ENCODE assay signal across 24 cellular contexts in genomic region chrX:93591398-93591797, GRCh38.
DNase-seq lines count a peak whose midpoint lies in the region; ATAC-seq and TF ChIP-seq lines count a peak whose summit lies in the region.
"Had no signal": no experiment of that assay in that cellular context is flagged by ENCODE, and none has a peak within 500 bp of the region (broad histone marks: within the 10 kb centered on the region; RNA-seq: fewer than 3 reads in every experiment).

No MANE protein-coding gene starts in this region.

- intact Hi-C loops in MCF 10A (cut with micrococcal nuclease) (no loop called here), breast epithelium (cut with DNase I; ENCODE audit: low total_unique reads) (no loop called here)

- H3K9me3 ChIP-seq in breast epithelium (no peaks in the 10 kb centered on the region), neural cell (ENCODE audit: low read length) (no peaks in the 10 kb centered on the region)
- H3K9me3 ChIP-seq: BLaER1 treated with 17β-estradiol and CSF1 and Interleukin-3, amounts not matched to agents 10 nM and 100 nM; MG63; neutrophil; tibial artery had no signal

- TF ChIP-seq CTCF in MCF 10A (IDR thresholded peaks at IDR 0.05; ENCODE audit: unreplicated experiment) (peak; percentile 12), breast epithelium (IDR thresholded peaks at IDR 0.05) (no peak), neural cell (IDR thresholded peaks at IDR 0.05; ENCODE audit: poor library complexity, severe bottlenecking) (no peak)

- CTCF ChIA-PET in MCF 10A (lab: Yijun Ruan, JAX) = interaction anchor here (1.0 kb wide), 1 partner anchor 20 kb away, joined by 4 read pairs; no protein-coding TSS in a partner anchor

- POLR2A ChIA-PET in MCF 10A (lab: Yijun Ruan, JAX) = no interaction called here

- no peak overlapping the region for H3K4me2 ChIP-seq in neural cell (ENCODE audit: low read length)
- H3K4me2 ChIP-seq: BLaER1 treated with 17β-estradiol and CSF1 and Interleukin-3, amounts not matched to agents 10 nM and 100 nM; smooth muscle cell had no signal

- no peaks in the 10 kb centered on the region for H3K79me2 ChIP-seq in neural cell (replicated peaks; ENCODE audit: insufficient read depth, low read length)

- TF ChIP-seq RAD21 in neural cell (conservative IDR thresholded peaks at IDR 0.05) = peak; percentile 29

- H3K4me1 Mint-ChIP-seq in MCF 10A (ENCODE audit: insufficient read depth, unreplicated experiment) = no peaks in the 10 kb centered on the region
- no peaks in the 10 kb centered on the region for H3K4me1 Mint-ChIP-seq in activated T-cell treated with anti-CD3 and anti-CD28 coated beads, Interleukin-2, amount 50 U/mL, for 72 hours (ENCODE audit: low read depth)
- H3K4me1 Mint-ChIP-seq: activated naive CD4-positive, alpha-beta T cell treated with anti-CD3 and anti-CD28 coated beads, Interleukin-2, amount 50 U/mL, for 24 hours; IgD-negative memory B cell; T-cell had no signal

- H3K4me1 ChIP-seq in breast epithelium = no peaks in the 10 kb centered on the region
- H3K4me1 ChIP-seq: BLaER1 treated with 17β-estradiol and CSF1 and Interleukin-3, amounts not matched to agents 10 nM and 100 nM; tibial artery had no signal

- H3K27me3 ChIP-seq in breast epithelium (peaks cover 0 to 7% of the 10 kb centered on the region in 2 donors), neural cell (ENCODE audit: insufficient read depth, low read depth, low read length) (no peaks in the 10 kb centered on the region)
- H3K27me3 ChIP-seq: MG63, neutrophil, tibial artery had no signal

- no peak overlapping the region for H2AFZ ChIP-seq in neural cell (ENCODE audit: low read depth, low read length)

- H3F3A ChIP-seq in neural cell (ENCODE audit: insufficient read depth, low read length, poor library complexity, severe bottlenecking) = no peaks in the 10 kb centered on the region

- in situ Hi-C loops in KBM-7 (cut with MboI; ENCODE audit: low pct_unique_long_range_greater_than_20kb, low sequenced_read_pairs) = no loop called here

- no peaks in the 10 kb centered on the region for H4K20me1 ChIP-seq in neural cell (ENCODE audit: insufficient read depth)

- H3K9me2 ChIP-seq in neural cell (ENCODE audit: insufficient read depth, low read length) = no peaks in the 10 kb centered on the region

- no peak overlapping the region for H3K9ac ChIP-seq in neural cell (ENCODE audit: low read length)
- H3K9ac ChIP-seq: BLaER1 treated with 17β-estradiol and CSF1 and Interleukin-3, amounts not matched to agents 10 nM and 100 nM had no signal

- no peak overlapping the region for H3K4me3 Mint-ChIP-seq in MCF 10A (ENCODE audit: unreplicated experiment)
- H3K4me3 Mint-ChIP-seq in activated T-cell treated with anti-CD3 and anti-CD28 coated beads, Interleukin-2, amount 50 U/mL, for 72 hours = no peak overlapping the region
- H3K4me3 Mint-ChIP-seq: activated naive CD4-positive, alpha-beta T cell treated with anti-CD3 and anti-CD28 coated beads, Interleukin-2, amount 50 U/mL, for 24 hours; activated T-helper 1 cell treated with anti-CD3 and anti-CD28 coated beads, Interleukin-12 subunit alpha, Interleukin-12 subunit beta, Interleukin-2, Interleukin-4 antibody, amounts not matched to agents 30 ng/mL and 10 ng/mL and 1 ng/mL, durations not matched to agents 14 hours and 24 hours and 36 hours; IgD-negative memory B cell; T-cell had no signal

- DNase-seq in MCF 10A (ENCODE audit: unreplicated experiment) (peak; percentile 3), breast epithelium (ENCODE audit: low spot score in 2 of 2) (no peak), caudate nucleus (lab: John Stamatoyannopoulos, UW) (no peak), NCI-H2107 (lab: John Stamatoyannopoulos, UW) (no peak), KBM-7 (no peak), D341Med (ENCODE audit: low spot score) (no peak)
- no peak for DNase-seq in activated T-cell treated with anti-CD3 and anti-CD28 coated beads, Interleukin-2, amount 50 U/mL, for 72 hours
- DNase-seq: aorta; Calu3; MG63; NCI-H146; NCI-H2171 treated with DMSO at 0.1 percent for 48 hours; SHP77; stimulated activated CD4-positive, alpha-beta T cell treated with anti-CD3 and anti-CD28 coated beads, Interleukin-4, amount 100 ng/mL, for 1 hour; stimulated activated naive CD4-positive, alpha-beta T cell treated with Interleukin-2 at 50 U/mL for 16 hours; T-cell; tibial artery had no signal

- no peaks in the 10 kb centered on the region for H3K36me3 Mint-ChIP-seq in MCF 10A (ENCODE audit: insufficient read depth, unreplicated experiment)
- no peaks in the 10 kb centered on the region for H3K36me3 Mint-ChIP-seq in activated T-cell treated with anti-CD3 and anti-CD28 coated beads, Interleukin-2, amount 50 U/mL, for 72 hours (ENCODE audit: insufficient read depth in 2 of 2)
- H3K36me3 Mint-ChIP-seq: activated naive CD4-positive, alpha-beta T cell treated with anti-CD3 and anti-CD28 coated beads, Interleukin-2, amount 50 U/mL, for 24 hours; IgD-negative memory B cell; T-cell had no signal

- H3K36me3 ChIP-seq in breast epithelium (no peaks in the 10 kb centered on the region), neural cell (ENCODE audit: insufficient read depth, low read length) (no peaks in the 10 kb centered on the region)
- H3K36me3 ChIP-seq: BLaER1 treated with 17β-estradiol and CSF1 and Interleukin-3, amounts not matched to agents 10 nM and 100 nM; MG63; neutrophil; tibial artery had no signal

- no peak overlapping the region for H3K27ac Mint-ChIP-seq in MCF 10A (ENCODE audit: low read depth, unreplicated experiment)
- H3K27ac Mint-ChIP-seq in activated T-cell treated with anti-CD3 and anti-CD28 coated beads, Interleukin-2, amount 50 U/mL, for 72 hours = no peak overlapping the region
- H3K27ac Mint-ChIP-seq: activated naive CD4-positive, alpha-beta T cell treated with anti-CD3 and anti-CD28 coated beads, Interleukin-2, amount 50 U/mL, for 24 hours; activated T-helper 1 cell treated with anti-CD3 and anti-CD28 coated beads, Interleukin-12 subunit alpha, Interleukin-12 subunit beta, Interleukin-2, Interleukin-4 antibody, amounts not matched to agents 30 ng/mL and 10 ng/mL and 1 ng/mL, durations not matched to agents 14 hours and 24 hours and 36 hours; IgD-negative memory B cell; T-cell had no signal

- no peak for ATAC-seq in activated T-cell treated with anti-CD3 and anti-CD28 coated beads, Interleukin-2, amount 50 U/mL, for 72 hours (replicated peaks in 1 of 2)
- ATAC-seq: T-cell had no signal

- H3K9me3 Mint-ChIP-seq in MCF 10A (ENCODE audit: unreplicated experiment) = no peaks in the 10 kb centered on the region
- no peaks in the 10 kb centered on the region for H3K9me3 Mint-ChIP-seq in activated T-cell treated with anti-CD3 and anti-CD28 coated beads, Interleukin-2, amount 50 U/mL, for 72 hours
- H3K9me3 Mint-ChIP-seq: activated naive CD4-positive, alpha-beta T cell treated with anti-CD3 and anti-CD28 coated beads, Interleukin-2, amount 50 U/mL, for 24 hours; activated T-helper 1 cell treated with anti-CD3 and anti-CD28 coated beads, Interleukin-12 subunit alpha, Interleukin-12 subunit beta, Interleukin-2, Interleukin-4 antibody, amounts not matched to agents 30 ng/mL and 10 ng/mL and 1 ng/mL, durations not matched to agents 14 hours and 24 hours and 36 hours; IgD-negative memory B cell; T-cell had no signal

- no peak for TF ChIP-seq POLR2A in breast epithelium (IDR thresholded peaks at IDR 0.05)

- H3K4me3 ChIP-seq in breast epithelium = no peak overlapping the region
- no peak overlapping the region for H3K4me3 ChIP-seq in neural cell (ENCODE audit: low read length)
- H3K4me3 ChIP-seq: BLaER1 treated with 17β-estradiol and CSF1 and Interleukin-3, amounts not matched to agents 10 nM and 100 nM; MG63; smooth muscle cell; tibial artery had no signal

- no peak for TF ChIP-seq EP300 in neural cell (conservative IDR thresholded peaks at IDR 0.05; ENCODE audit: poor library complexity, severe bottlenecking)

- H3K27me3 Mint-ChIP-seq in MCF 10A (ENCODE audit: insufficient read depth, unreplicated experiment) = peaks cover 31% of the 10 kb centered on the region
- H3K27me3 Mint-ChIP-seq in activated T-cell treated with anti-CD3 and anti-CD28 coated beads, Interleukin-2, amount 50 U/mL, for 72 hours (ENCODE audit: low read depth) = no peaks in the 10 kb centered on the region
- H3K27me3 Mint-ChIP-seq: activated naive CD4-positive, alpha-beta T cell treated with anti-CD3 and anti-CD28 coated beads, Interleukin-2, amount 50 U/mL, for 24 hours; IgD-negative memory B cell; T-cell had no signal

- H3K27ac ChIP-seq in breast epithelium = no peak overlapping the region
- H3K27ac ChIP-seq in caudate nucleus (ENCODE audit: low read depth, low read length) = peak overlapping the region; percentile 20
- no peak overlapping the region for H3K27ac ChIP-seq in neural cell (ENCODE audit: low read length)
- H3K27ac ChIP-seq: BLaER1 treated with 17β-estradiol and CSF1 and Interleukin-3, amounts not matched to agents 10 nM and 100 nM; neutrophil; tibial artery had no signal

- BruUV-seq in MCF 10A (replicated peaks; lab: Mats Ljungman, UMichigan) = no TSS peak

TF ChIP-seq in neural cell, 6 proteins besides CTCF, POLR2A, EP300 and RAD21 (continues in another document):
- TF ChIP-seq MXI1 (conservative IDR thresholded peaks at IDR 0.05; ENCODE audit: poor library complexity, severe bottlenecking) = no peak
- no peak for TF ChIP-seq TAF1 (IDR thresholded peaks at IDR 0.05; ENCODE audit: low read depth)
- TF ChIP-seq EZH2 (IDR thresholded peaks at IDR 0.05; ENCODE audit: borderline replicate concordance, insufficient read depth, low read length, poor library complexity, severe bottlenecking) = no peak
